19 cellular contexts compared by ENCODE assay signal in genomic region chr10:7117806-7118674, GRCh38.
"Had no signal": no experiment of that assay in that cellular context is flagged by ENCODE, and none has a peak within 500 bp of the region (broad histone marks: within the 10 kb centered on the region; RNA-seq: fewer than 3 reads in every experiment).

No MANE protein-coding gene starts in this region.

- H3K27me3 ChIP-seq: breast epithelium, spleen, upper lobe of left lung had no signal

- H3K4me2 ChIP-seq: SK-N-SH had no signal

- H3K4me3 Mint-ChIP-seq: activated B cell treated with CpG ODN at 0.5 μM for 24 hours; activated CD4-positive, alpha-beta T cell treated with anti-CD3 and anti-CD28 coated beads, Interleukin-2, amount 10 ng/mL, durations not matched to agents 7 days and 5 days; T-helper 1 cell treated with Interleukin-12 subunit alpha and Interleukin-12 subunit beta and Interleukin-4 antibody, amounts not matched to agents 30 μg/mL and 1 μg/mL, for 36 hours had no signal

- ATAC-seq: left ventricle myocardium superior, sciatic nerve had no signal

- H3K36me3 Mint-ChIP-seq: activated naive CD4-positive, alpha-beta T cell treated with anti-CD3 and anti-CD28 coated beads, Interleukin-2, amount 50 U/mL, for 72 hours had no signal

- H3K9ac ChIP-seq: SK-N-SH had no signal

- DNase-seq: activated B cell treated with CpG ODN at 0.5 μM for 24 hours; activated CD4-positive, alpha-beta T cell treated with anti-CD3 and anti-CD28 coated beads, Interleukin-2, amount 10 ng/mL, durations not matched to agents 7 days and 5 days; activated effector memory CD4-positive, alpha-beta T cell treated with Interleukin-2 at 50 U/mL for 16 hours; activated T-cell treated with anti-CD3 and anti-CD28 coated beads, Interleukin-2, amount 50 U/mL, for 1 hour; esophagus squamous epithelium; left ventricle myocardium superior; SK-N-SH; spleen; stimulated activated CD4-positive, alpha-beta T cell treated with anti-CD3 and anti-CD28 coated beads, Interleukin-1b, Interleukin-23, amount 100 ng/mL, for 48 hours; stimulated activated naive CD4-positive, alpha-beta T cell; upper lobe of left lung had no signal

- H3K27ac ChIP-seq: breast epithelium, esophagus squamous epithelium, prostate gland, spleen, suprapubic skin, upper lobe of left lung had no signal

- H3K9me3 Mint-ChIP-seq: activated B cell treated with CpG ODN at 0.5 μM for 24 hours; activated CD4-positive, alpha-beta T cell treated with anti-CD3 and anti-CD28 coated beads, Interleukin-2, amount 10 ng/mL, durations not matched to agents 7 days and 5 days; activated naive CD4-positive, alpha-beta T cell treated with anti-CD3 and anti-CD28 coated beads, Interleukin-2, amount 50 U/mL, for 72 hours; T-helper 1 cell treated with Interleukin-12 subunit alpha and Interleukin-12 subunit beta and Interleukin-4 antibody, amounts not matched to agents 30 μg/mL and 1 μg/mL, for 36 hours had no signal

- H3K4me3 ChIP-seq: breast epithelium, esophagus squamous epithelium, prostate gland, spleen, suprapubic skin, upper lobe of left lung had no signal

- FAIRE-seq: colon, keratinocyte had no signal

- H3K9me3 ChIP-seq: breast epithelium, esophagus squamous epithelium, prostate gland, SK-N-SH, spleen, suprapubic skin, upper lobe of left lung had no signal

- H3K36me3 ChIP-seq: breast epithelium, esophagus squamous epithelium, prostate gland, spleen, suprapubic skin, upper lobe of left lung had no signal

- H3K27ac Mint-ChIP-seq: activated B cell treated with CpG ODN at 0.5 μM for 24 hours; activated CD4-positive, alpha-beta T cell treated with anti-CD3 and anti-CD28 coated beads, Interleukin-2, amount 10 ng/mL, durations not matched to agents 7 days and 5 days; activated naive CD4-positive, alpha-beta T cell treated with anti-CD3 and anti-CD28 coated beads, Interleukin-2, amount 50 U/mL, for 72 hours; T-helper 1 cell treated with Interleukin-12 subunit alpha and Interleukin-12 subunit beta and Interleukin-4 antibody, amounts not matched to agents 30 μg/mL and 1 μg/mL, for 36 hours had no signal

- H3K4me1 ChIP-seq: breast epithelium, esophagus squamous epithelium, prostate gland, suprapubic skin, upper lobe of left lung had no signal
